ENCODE assay signal across 8 cellular contexts in the genomic region with DNA sequence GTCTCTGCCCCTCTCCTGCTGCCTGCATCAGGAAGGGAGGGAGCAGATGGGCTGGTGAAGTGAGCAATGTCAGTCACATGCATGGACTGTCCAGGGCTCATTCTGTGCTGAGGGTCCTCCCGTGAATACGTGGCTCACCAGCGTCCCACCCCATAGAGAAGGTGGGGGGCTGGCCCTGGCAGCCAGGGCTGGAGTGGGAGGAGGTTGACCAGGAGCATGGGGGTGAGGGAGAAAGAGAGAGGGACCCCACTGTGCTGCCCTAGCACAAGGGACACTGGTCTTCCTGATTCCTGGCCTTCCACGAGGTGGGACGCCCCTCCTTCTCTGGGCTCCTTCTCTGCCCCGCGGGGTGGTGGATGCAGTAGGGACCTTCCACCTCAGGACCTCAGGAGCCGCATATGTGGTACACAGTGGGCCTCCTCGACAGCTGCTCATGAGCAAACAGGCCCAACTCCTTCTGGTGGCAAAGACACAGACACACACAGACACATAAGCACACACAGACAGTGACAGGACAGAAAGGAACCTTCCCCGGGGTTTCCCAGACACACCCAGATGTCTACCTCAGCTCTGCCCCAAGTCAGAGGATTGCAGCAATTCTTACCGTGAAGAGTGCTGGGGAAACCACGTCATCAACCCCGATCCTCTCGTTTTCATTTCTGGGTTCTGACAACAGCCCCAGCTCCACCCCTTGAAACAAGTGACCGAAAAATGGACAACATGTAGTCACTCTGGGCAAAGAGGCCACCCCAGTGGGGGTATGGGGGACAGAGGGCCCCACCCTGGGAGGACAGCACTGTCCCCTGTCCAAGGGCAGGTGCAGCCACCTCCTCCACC. TPM values are rescaled to one million over a fixed set of nuclear protein-coding genes. Genes with fewer than 3 reads are reported as not detected.
DNase-seq lines count a peak whose midpoint lies in the region; ATAC-seq lines count a peak whose summit lies in the region.

No MANE protein-coding gene starts in this region.

- ATAC-seq in GM19025 (IDR thresholded peaks at IDR 0.05; ENCODE audit: low read depth, unreplicated experiment), result peak; percentile 93
- peak; percentile 79 for ATAC-seq in HG03103 (IDR thresholded peaks at IDR 0.05; ENCODE audit: low read depth, unreplicated experiment)
- peak; percentile 19 for ATAC-seq in left lobe of liver

- peak; percentile 87 for DNase-seq in activated CD4-positive, alpha-beta T cell treated with anti-CD3 and anti-CD28 coated beads for 48 hours
- no peak for DNase-seq in left lobe of liver (ENCODE audit: low spot score)
- no peak for DNase-seq in NCI-H2196 (lab: John Stamatoyannopoulos, UW; ENCODE audit: unreplicated experiment)
- DNase-seq in NCI-H526 treated with DMSO at 0.1 percent for 48 hours (lab: John Stamatoyannopoulos, UW), result no peak
- DNase-seq in anterior cingulate cortex (lab: John Stamatoyannopoulos, UW), result no peak
- no peak for DNase-seq in 8988T

RNA-seq across cellular contexts. Expression of a gene that starts 3.6 kb away (rescaled TPM):
- 0.98 TPM for total RNA-seq in left lobe of liver

RNA-seq across cellular contexts. Expression of a gene that starts 28.4 kb away (rescaled TPM):
- 0.93 TPM for total RNA-seq in left lobe of liver

Comparison
In these comparisons a context has a peak if more than half of its experiments do, and no peak if none do; other contexts are left out.
1. ATAC-seq: peak in every context shown above with its lines; median percentile 93 in GM19025; 79 in HG03103; 19 in left lobe of liver.